ENCODE assay signal across 8 cellular contexts in genomic region chr19:47130589-47131168, GRCh38. TPM values are rescaled to one million over a fixed set of nuclear protein-coding genes. Genes with fewer than 3 reads are reported as not detected.
DNase-seq lines count a peak whose midpoint lies in the region; ATAC-seq and TF ChIP-seq lines count a peak whose summit lies in the region.

Gene SAE1 (plus strand): TSS chr19:47130835. CDS start chr19:47130931, 96 bp downstream.

- H3K9ac ChIP-seq in PC-3 (ENCODE audit: low read length): peak within 1 kb of the TSS; percentile 95
- H3K9ac ChIP-seq in mucosa of rectum (ENCODE audit: low read depth in 1 of 2, low read length in 2 of 2): peak within 1 kb of the TSS; percentile 92 to 94

- H3K4me1 ChIP-seq in PC-3 (ENCODE audit: insufficient read depth, low read length): peaks cover 34% of the 10 kb centered on the region
- H3K4me1 ChIP-seq in mucosa of rectum (ENCODE audit: control insufficient read depth in 2 of 2, insufficient read depth in 2 of 2, low read length in 2 of 2): peaks cover 3 to 7% of the 10 kb centered on the region in 2 donors

- H3K4me3 ChIP-seq in Jurkat, Clone E6-1 (ENCODE audit: low read length): peak within 1 kb of the TSS; percentile 98
- H3K4me3 ChIP-seq in PC-3 (ENCODE audit: low read length) (peak within 1 kb of the TSS; percentile 99), mucosa of rectum (ENCODE audit: low read length in 2 of 2) (peak within 1 kb of the TSS; percentile 87 to 93)

- H3K27me3 ChIP-seq in PC-3 (ENCODE audit: low read length) (no peaks in the 10 kb centered on the region), mucosa of rectum (ENCODE audit: control insufficient read depth in 2 of 2, insufficient read depth in 2 of 2, low read length in 2 of 2) (no peaks in the 10 kb centered on the region)

- TF ChIP-seq POLR2A in erythroblast (IDR thresholded peaks at IDR 0.05; ENCODE audit: low read length): peak; percentile 83

- peak within 1 kb of the TSS; percentile 83 for H2AFZ ChIP-seq in PC-3 (ENCODE audit: low read length)

- peaks cover 22% of the 10 kb centered on the region for H4K20me1 ChIP-seq in PC-3 (ENCODE audit: low read length)

- TSS peak; percentile 36 for BruUV-seq in PC-3 (replicated peaks; lab: Mats Ljungman, UMichigan)

- H3F3A ChIP-seq in PC-3 (ENCODE audit: low read length, unreplicated experiment): no peaks in the 10 kb centered on the region

- POLR2A ChIA-PET in PC-3 (lab: Charles Lee; ENCODE audit: unreplicated experiment): interaction anchor here (0.5 kb wide), 1 partner anchor 143 kb away, joined by 4 read pairs; no protein-coding TSS in a partner anchor

- H3K9me3 ChIP-seq in PC-3 (ENCODE audit: low read length) (no peaks in the 10 kb centered on the region), mucosa of rectum (ENCODE audit: control insufficient read depth in 2 of 2, low read length in 2 of 2) (no peaks in the 10 kb centered on the region)

- peak; percentile 72 for ATAC-seq in GM21529 (IDR thresholded peaks at IDR 0.05; ENCODE audit: unreplicated experiment)
- ATAC-seq in PC-3: peak; percentile 77

- intact Hi-C loops in PC-3 (cut with micrococcal nuclease): no loop called here

- peak; percentile 33; the same call in 1 of the 2 replicates for TF ChIP-seq CTCF in PC-3 (conservative IDR thresholded peaks at IDR 0.05; ENCODE audit: low read depth, low read length)

- DNase-seq in DMS153 (lab: John Stamatoyannopoulos, UW) (peak; percentile 95), PC-3 (peak; percentile 95), erythroblast (lab: John Stamatoyannopoulos, UW) (peak; percentile 99)
- DNase-seq in Jurkat, Clone E6-1 (ENCODE audit: low read depth, low spot score): peak; percentile 96
- peak; percentile 93 for DNase-seq in activated T-cell treated with anti-CD3 and anti-CD28 coated beads, Interleukin-2, amount 50 U/mL, for 1 hour
- DNase-seq in stimulated activated CD8-positive, alpha-beta memory T cell treated with anti-CD3 and anti-CD28 coated beads, Interleukin-4, amount 100 ng/mL, for 48 hours: peak; percentile 95

- CTCF ChIA-PET in PC-3 (lab: Charles Lee): no interaction called here

- H3K27ac ChIP-seq in PC-3 (ENCODE audit: low read length) (peak within 1 kb of the TSS; percentile 48), mucosa of rectum (ENCODE audit: low read depth in 2 of 2, low read length in 2 of 2) (peak within 1 kb of the TSS; percentile 85 to 88)

- H3K9me2 ChIP-seq in PC-3 (replicated peaks; ENCODE audit: low read length): no peaks in the 10 kb centered on the region

- H3K4me2 ChIP-seq in PC-3 (ENCODE audit: low read length): peak within 1 kb of the TSS; percentile 95

- H3K79me2 ChIP-seq in PC-3 (ENCODE audit: low read length): peaks cover 50% of the 10 kb centered on the region

- H3K36me3 ChIP-seq in PC-3 (ENCODE audit: low read depth, low read length): no peaks in the 10 kb centered on the region; the same call in 1 of the 2 replicates
- peaks cover 0 to 3% of the 10 kb centered on the region in 2 donors for H3K36me3 ChIP-seq in mucosa of rectum (ENCODE audit: control insufficient read depth in 2 of 2, insufficient read depth in 2 of 2, low read length in 2 of 2)

RNA-seq across cellular contexts. Expression of gene SAE1, which starts in this region (rescaled TPM):
- 227 TPM for polyA plus RNA-seq in Jurkat, Clone E6-1 (2012; ENCODE audit: insufficient read depth, insufficient read length)
- 99.7 and 134 TPM in 2 replicates for total RNA-seq in PC-3 (2014; rRNA removed)

Comparison
In these comparisons a context has a peak if more than half of its experiments do, and no peak if none do; other contexts are left out.
1. Peak in every context shown above with its lines: DNase-seq, ATAC-seq, H3K4me3 ChIP-seq and H3K27ac ChIP-seq.